1 cellular context compared by ENCODE assay signal in the genomic region with DNA sequence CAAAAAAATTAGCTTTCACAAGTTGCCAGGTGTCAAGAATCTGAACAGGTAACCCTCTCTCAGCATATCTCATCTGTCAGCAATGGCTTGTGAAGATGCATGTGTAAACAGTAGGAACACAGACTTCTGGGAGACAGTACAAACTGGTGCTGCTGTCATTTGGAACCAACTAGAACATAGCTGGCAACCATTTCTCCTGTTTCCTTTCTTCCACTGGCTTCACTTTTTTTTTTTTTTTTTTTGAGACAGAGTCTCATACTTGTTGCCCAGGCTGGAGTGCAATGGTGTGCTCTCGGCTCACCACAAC.
TF ChIP-seq lines count a peak whose summit lies in the region.

No MANE protein-coding gene starts in this region.

TF ChIP-seq in IMR-90, 13 proteins besides CTCF, POLR2A, EP300 and RAD21:
- TF ChIP-seq RCOR1 (IDR thresholded peaks at IDR 0.05; ENCODE audit: insufficient replicate concordance, low read length): no peak
- TF ChIP-seq RFX5 (IDR thresholded peaks at IDR 0.05; ENCODE audit: low read depth, low read length): no peak
- no peak for TF ChIP-seq FOS (IDR thresholded peaks at IDR 0.05; ENCODE audit: low read depth, low read length)
- no peak for TF ChIP-seq SMC3 (IDR thresholded peaks at IDR 0.05; ENCODE audit: low read depth, low read length)
- TF ChIP-seq MAFK (IDR thresholded peaks at IDR 0.05; ENCODE audit: low read depth, low read length): no peak
- no peak for TF ChIP-seq NFE2L2 (IDR thresholded peaks at IDR 0.05; ENCODE audit: low read depth, low read length)
- no peak for TF ChIP-seq CEBPB (IDR thresholded peaks at IDR 0.05; ENCODE audit: low read depth, low read length)
- no peak for TF ChIP-seq MXI1 (IDR thresholded peaks at IDR 0.05; ENCODE audit: borderline replicate concordance, low read depth, low read length)
- no peak for TF ChIP-seq BHLHE40 (IDR thresholded peaks at IDR 0.05; ENCODE audit: low read depth, low read length)
- no peak for TF ChIP-seq MAZ (IDR thresholded peaks at IDR 0.05; ENCODE audit: borderline replicate concordance, low read depth, low read length)
- TF ChIP-seq CHD1 (IDR thresholded peaks at IDR 0.05; ENCODE audit: low read depth, low read length): no peak
- TF ChIP-seq, protein P1, sequence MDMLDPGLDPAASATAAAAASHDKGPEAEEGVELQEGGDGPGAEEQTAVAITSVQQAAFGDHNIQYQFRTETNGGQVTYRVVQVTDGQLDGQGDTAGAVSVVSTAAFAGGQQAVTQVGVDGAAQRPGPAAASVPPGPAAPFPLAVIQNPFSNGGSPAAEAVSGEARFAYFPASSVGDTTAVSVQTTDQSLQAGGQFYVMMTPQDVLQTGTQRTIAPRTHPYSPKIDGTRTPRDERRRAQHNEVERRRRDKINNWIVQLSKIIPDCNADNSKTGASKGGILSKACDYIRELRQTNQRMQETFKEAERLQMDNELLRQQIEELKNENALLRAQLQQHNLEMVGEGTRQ (IDR thresholded peaks at IDR 0.05; ENCODE audit: low read depth, low read length): no peak
- no peak for TF ChIP-seq ELK1 (IDR thresholded peaks at IDR 0.05; ENCODE audit: borderline replicate concordance, low read depth, low read length)
